ENCODE assay signal across 30 cellular contexts in the genomic region with DNA sequence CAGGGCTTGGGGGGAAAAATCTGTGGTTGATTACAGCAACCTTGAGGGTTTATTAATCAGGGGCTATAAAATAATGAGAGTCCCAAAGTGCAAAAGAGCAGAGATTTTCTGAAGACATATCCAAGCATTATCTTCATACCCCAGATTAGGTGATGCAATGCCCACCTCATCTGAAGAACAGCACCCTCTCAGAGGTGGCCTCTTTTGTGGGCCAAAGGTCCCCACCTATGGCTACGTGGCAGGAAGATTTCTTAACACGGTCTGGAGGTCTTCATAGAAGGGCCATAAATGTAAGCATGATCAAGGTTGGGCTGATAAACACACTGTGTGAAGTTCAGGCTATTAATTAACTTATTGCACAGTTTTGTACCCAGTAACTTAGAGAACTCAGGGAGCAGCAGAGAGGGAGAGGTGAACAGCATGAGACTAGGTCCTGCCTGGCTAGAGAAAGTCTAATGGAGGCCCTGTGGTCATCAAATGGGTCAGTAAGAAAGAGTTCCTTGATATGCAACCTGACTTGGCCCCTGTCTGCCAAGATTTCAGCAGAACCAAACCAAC. TPM values are rescaled to one million over a fixed set of nuclear protein-coding genes. Genes with fewer than 3 reads are reported as not detected.
"Had no signal": no experiment of that assay in that cellular context is flagged by ENCODE, and none has a peak within 500 bp of the region (broad histone marks: within the 10 kb centered on the region; RNA-seq: fewer than 3 reads in every experiment).

No MANE protein-coding gene starts in this region.

- H3K4me1 ChIP-seq: esophagus muscularis mucosa, foreskin keratinocyte, gastroesophageal sphincter, heart left ventricle, lower lobe of right lung, sigmoid colon, spleen, testis, tibial artery, upper lobe of left lung had no signal

- H3K9me3 ChIP-seq: esophagus muscularis mucosa, gastroesophageal sphincter, heart left ventricle, lower lobe of right lung, ovary, sigmoid colon, spleen, testis, tibial artery, upper lobe of left lung had no signal

- H3K4me1 Mint-ChIP-seq: central memory CD8-positive, alpha-beta T cell; immature natural killer cell; nephron progenitor cell had no signal

- H3K27me3 Mint-ChIP-seq: progenitor cell of endocrine pancreas; stimulated activated memory B cell treated with anti-CD40 and anti-IgM and Interleukin-4, amounts not matched to agents 10 μg/mL and 1 μg/mL and 100 μg/mL, for 72 hours had no signal

- H3K27me3 ChIP-seq: esophagus muscularis mucosa, foreskin keratinocyte, gastroesophageal sphincter, heart left ventricle, ovary, sigmoid colon, spleen, testis, tibial artery, upper lobe of left lung had no signal

- H3K36me3 Mint-ChIP-seq: immature natural killer cell; stimulated activated memory B cell treated with anti-CD40 and anti-IgM and Interleukin-4, amounts not matched to agents 10 μg/mL and 1 μg/mL and 100 μg/mL, for 72 hours had no signal

- H3K4me3 ChIP-seq: coronary artery, esophagus muscularis mucosa, gastroesophageal sphincter, heart left ventricle, lower lobe of right lung, ovary, sigmoid colon, spleen, testis, tibial artery, upper lobe of left lung had no signal

- FAIRE-seq: urothelium cell line had no signal

- H3K27ac Mint-ChIP-seq: immature natural killer cell; nephron progenitor cell; progenitor cell of endocrine pancreas; stimulated activated memory B cell treated with anti-CD40 and anti-IgM and Interleukin-4, amounts not matched to agents 10 μg/mL and 1 μg/mL and 100 μg/mL, for 72 hours had no signal

- H3K4me3 Mint-ChIP-seq: central memory CD8-positive, alpha-beta T cell; immature natural killer cell; naive thymus-derived CD8-positive, alpha-beta T cell; nephron progenitor cell; stimulated activated memory B cell treated with anti-CD40 and anti-IgM and Interleukin-4, amounts not matched to agents 10 μg/mL and 1 μg/mL and 100 μg/mL, for 72 hours had no signal

- DNase-seq: effector CD4-positive, alpha-beta T cell; foreskin keratinocyte; heart left ventricle; immature natural killer cell; islet precursor cell; kidney glomerular epithelial cell; left colon; left ventricle myocardium superior; lower lobe of right lung; naive thymus-derived CD8-positive, alpha-beta T cell; nephron progenitor cell; ovary; right cardiac atrium; sigmoid colon; spleen; stimulated activated CD4-positive, alpha-beta T cell treated with anti-CD3 and anti-CD28 coated beads, Interleukin-4, amount 100 ng/mL, for 4 hours; stimulated activated naive CD8-positive, alpha-beta T cell treated with anti-CD3 and anti-CD28 coated beads, Interleukin-15, Interleukin-2, amounts not matched to agents 100 U/mL and 50 U/mL, for 24 hours; testis; tibial artery; upper lobe of left lung had no signal

- H3K27ac ChIP-seq: coronary artery, esophagus muscularis mucosa, foreskin keratinocyte, gastroesophageal sphincter, heart left ventricle, lower lobe of right lung, ovary, sigmoid colon, spleen, testis, tibial artery, upper lobe of left lung had no signal

- ATAC-seq: foreskin keratinocyte; gastroesophageal sphincter; heart left ventricle; left colon; left ventricle myocardium superior; lower lobe of right lung; naive thymus-derived CD8-positive, alpha-beta T cell; right cardiac atrium; stimulated activated memory B cell treated with anti-CD40 and anti-IgM and Interleukin-4, amounts not matched to agents 10 μg/mL and 1 μg/mL and 100 μg/mL, for 72 hours; stimulated activated naive CD8-positive, alpha-beta T cell treated with anti-CD3 and anti-CD28 coated beads, Interleukin-15, Interleukin-2, amounts not matched to agents 100 U/mL and 50 U/mL, for 24 hours had no signal

- H3K9me3 Mint-ChIP-seq: central memory CD8-positive, alpha-beta T cell; naive thymus-derived CD8-positive, alpha-beta T cell; nephron progenitor cell; stimulated activated memory B cell treated with anti-CD40 and anti-IgM and Interleukin-4, amounts not matched to agents 10 μg/mL and 1 μg/mL and 100 μg/mL, for 72 hours had no signal

- H3K36me3 ChIP-seq: esophagus muscularis mucosa, gastroesophageal sphincter, heart left ventricle, lower lobe of right lung, ovary, sigmoid colon, spleen, tibial artery, upper lobe of left lung had no signal

RNA-seq across cellular contexts. Expression of gene RBP2, which starts 29.6 kb away (rescaled TPM):
- total RNA-seq: dermis microvascular lymphatic vessel endothelial cell; esophagus muscularis mucosa; fibroblast of lung; foreskin keratinocyte; gastroesophageal sphincter; heart left ventricle; left ventricle myocardium superior; naive thymus-derived CD8-positive, alpha-beta T cell; progenitor cell of endocrine pancreas; right cardiac atrium; sigmoid colon; skeletal muscle tissue; spleen; testis had no signal
- polyA plus RNA-seq: fibroblast of lung; foreskin keratinocyte; immature natural killer cell; naive thymus-derived CD8-positive, alpha-beta T cell; right cardiac atrium had no signal

RNA-seq across cellular contexts. Expression of gene RBP1, which starts 33.6 kb away (rescaled TPM):
- total RNA-seq: naive thymus-derived CD8-positive, alpha-beta T cell had no signal
- polyA plus RNA-seq: immature natural killer cell; naive thymus-derived CD8-positive, alpha-beta T cell had no signal
